In the genomic region with DNA sequence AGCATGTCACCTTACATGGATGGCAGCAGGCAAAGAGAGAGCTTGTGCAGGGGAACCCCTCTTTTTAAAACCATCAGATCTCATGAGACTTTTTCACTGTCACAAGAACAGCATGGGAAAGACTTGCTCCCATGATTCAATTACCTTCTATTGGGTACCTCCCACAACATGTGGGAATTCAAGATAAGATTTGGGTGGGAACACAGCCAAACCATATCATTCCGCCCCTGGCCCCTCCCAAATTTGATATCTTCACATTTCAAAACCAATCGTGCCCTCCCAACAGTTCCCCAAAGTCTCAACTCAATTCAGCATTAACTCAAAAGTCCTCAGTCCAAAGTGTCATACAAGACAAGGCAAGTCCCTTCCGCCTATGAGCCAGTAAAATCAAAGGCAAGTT, we compare ENCODE assay signal across 1 cellular context. TPM values are rescaled to one million over a fixed set of nuclear protein-coding genes. Genes with fewer than 3 reads are reported as not detected.
"Had no signal": no experiment of that assay in that cellular context is flagged by ENCODE, and none has a peak within 500 bp of the region (broad histone marks: within the 10 kb centered on the region; RNA-seq: fewer than 3 reads in every experiment).

No MANE protein-coding gene starts in this region.

RNA-seq across cellular contexts. Expression of a gene that starts 58.3 kb away (rescaled TPM):
- total RNA-seq: H9 had no signal
